ENCODE assay signal across 8 cellular contexts in the genomic region with DNA sequence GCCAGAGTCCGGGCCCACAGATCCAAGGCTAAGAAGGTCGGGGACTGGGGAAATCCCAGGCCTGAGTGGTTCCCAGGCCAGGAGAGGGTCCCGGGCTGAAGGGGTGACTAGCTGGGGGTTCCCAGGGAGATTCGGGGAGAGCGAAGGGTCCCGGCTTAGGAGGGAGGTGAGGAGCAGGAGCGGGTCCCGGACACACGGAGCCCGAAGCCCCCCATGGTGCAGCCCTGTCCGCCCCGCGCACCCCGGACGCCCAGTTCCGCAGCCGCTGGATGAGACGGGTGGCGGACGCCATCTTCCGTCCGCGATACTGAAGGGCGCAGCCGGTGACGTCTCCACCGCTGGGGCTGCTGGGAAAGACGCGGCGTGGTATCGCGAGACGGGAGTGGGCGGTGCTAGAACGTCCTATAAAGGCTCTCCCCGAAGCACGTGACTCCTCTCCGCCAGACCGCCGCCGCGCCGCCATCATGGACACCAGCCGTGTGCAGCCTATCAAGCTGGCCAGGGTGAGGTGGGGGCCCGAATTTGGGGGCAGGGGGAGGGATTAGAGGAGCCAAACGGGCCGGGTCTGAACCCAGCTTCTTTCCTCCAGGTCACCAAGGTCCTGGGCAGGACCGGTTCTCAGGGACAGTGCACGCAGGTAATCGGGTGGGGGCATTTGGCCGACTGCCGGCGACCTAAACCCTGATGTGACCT. TPM values are rescaled to one million over a fixed set of nuclear protein-coding genes. Genes with fewer than 3 reads are reported as not detected.
A peak's percentile ranks its signal among the peaks of the same experiment; 100 is the strongest.
DNase-seq lines count a peak whose midpoint lies in the region; ATAC-seq and TF ChIP-seq lines count a peak whose summit lies in the region.

A gene (minus strand): TSS at position 309 of the 693 bp plus-strand sequence. CDS start 17 bp downstream, at position 292.
A gene (plus strand): TSS at position 430 of the 693 bp plus-strand sequence. CDS start 35 bp downstream, at position 465.

- H3K4me2 ChIP-seq in DND-41 (ENCODE audit: insufficient read depth, low read length), result peak within 1 kb of the TSS; percentile 94

- TF ChIP-seq POLR2A in Peyer's patch (IDR thresholded peaks at IDR 0.05), result peak; percentile 92 to 97

- 0 to 1% methylated on average over 45 to 53 of the region's 53 CpGs for WGBS in esophagus, 2 donors

- H3K27ac ChIP-seq in DND-41 (ENCODE audit: low read length) (peak within 1 kb of the TSS; percentile 95), KOPT-K1 (ENCODE audit: low read depth, low read length, poor library complexity, severe bottlenecking) (peak within 1 kb of the TSS; percentile 94), Peyer's patch (peak within 1 kb of the TSS; percentile 85 to 94 (median 92)), esophagus (ENCODE audit: low read depth in 2 of 2, low read length in 1 of 2) (peak within 1 kb of the TSS; percentile 92 to 95), muscle layer of duodenum (ENCODE audit: low read length) (peak within 1 kb of the TSS; percentile 98)

- peaks cover 23% of the 10 kb centered on the region for H4K20me1 ChIP-seq in DND-41 (ENCODE audit: insufficient read depth, low read length)

- H3K4me3 ChIP-seq in DND-41 (ENCODE audit: low read depth in 1 of 2, low read length in 2 of 2) (peak within 1 kb of the TSS; percentile 60 to 85), Peyer's patch (peak within 1 kb of the TSS; percentile 67 to 99 (median 75)), esophagus (ENCODE audit: low read depth in 1 of 2, low read length in 2 of 2) (peak within 1 kb of the TSS; percentile 91 to 94), muscle layer of duodenum (ENCODE audit: low read depth in 1 of 2, low read length in 2 of 2) (peak within 1 kb of the TSS; percentile 95 to 99)

- H3K4me1 ChIP-seq in DND-41 (ENCODE audit: insufficient read depth, low read length), result peaks cover 40% of the 10 kb centered on the region
- H3K4me1 ChIP-seq in Peyer's patch, result peaks cover 3 to 33% (median 16%) of the 10 kb centered on the region in 4 donors
- H3K4me1 ChIP-seq in esophagus (ENCODE audit: control insufficient read depth in 2 of 2, insufficient read depth in 2 of 2, low read length in 1 of 2), result peaks cover 2 to 13% of the 10 kb centered on the region in 2 donors
- peaks cover 9 to 34% of the 10 kb centered on the region in 2 donors for H3K4me1 ChIP-seq in muscle layer of duodenum (ENCODE audit: control insufficient read depth in 1 of 2, insufficient read depth in 2 of 2, low read length in 2 of 2)

- H3K9me3 ChIP-seq in DND-41 (ENCODE audit: insufficient read depth, low read length, severe bottlenecking) (no peaks in the 10 kb centered on the region), KOPT-K1 (ENCODE audit: insufficient read depth, low read length, poor library complexity, severe bottlenecking) (no peaks in the 10 kb centered on the region), Peyer's patch (no peaks in the 10 kb centered on the region), esophagus (ENCODE audit: control insufficient read depth in 2 of 2, insufficient read depth in 1 of 2, low read depth in 1 of 2, low read length in 1 of 2) (peaks cover 0 to 2% of the 10 kb centered on the region in 2 donors), muscle layer of duodenum (ENCODE audit: control insufficient read depth in 1 of 2, low read length in 2 of 2) (no peaks in the 10 kb centered on the region)

- H2AFZ ChIP-seq in DND-41 (ENCODE audit: low read depth, low read length), result peak within 1 kb of the TSS; percentile 92

- H3K27me3 ChIP-seq in DND-41 (ENCODE audit: insufficient read depth, low read length, poor library complexity) (no peaks in the 10 kb centered on the region), Peyer's patch (no peaks in the 10 kb centered on the region), esophagus (ENCODE audit: control insufficient read depth in 1 of 2, insufficient read depth in 2 of 2, low read length in 2 of 2) (no peaks in the 10 kb centered on the region), muscle layer of duodenum (ENCODE audit: low read depth, low read length) (no peaks in the 10 kb centered on the region)

- peaks cover 39% of the 10 kb centered on the region for H3K36me3 ChIP-seq in DND-41 (ENCODE audit: insufficient read depth, low read length)
- peaks cover 43% of the 10 kb centered on the region for H3K36me3 ChIP-seq in KOPT-K1 (ENCODE audit: insufficient read depth, low read length)
- H3K36me3 ChIP-seq in Peyer's patch, result peaks cover 0 to 15% (median 0%) of the 10 kb centered on the region in 3 donors
- peaks cover 2 to 15% of the 10 kb centered on the region in 2 donors for H3K36me3 ChIP-seq in esophagus (ENCODE audit: control insufficient read depth in 2 of 2, insufficient read depth in 2 of 2, low read length in 1 of 2)
- H3K36me3 ChIP-seq in muscle layer of duodenum (ENCODE audit: control insufficient read depth in 1 of 2, insufficient read depth in 2 of 2, low read length in 2 of 2), result peaks cover 8 to 15% of the 10 kb centered on the region in 2 donors

- ATAC-seq in DND-41 (ENCODE audit: insufficient read depth, low read depth), result peak; percentile 87
- ATAC-seq in GM21786 (IDR thresholded peaks at IDR 0.05; ENCODE audit: unreplicated experiment), result peak; percentile 81

- peaks cover 54% of the 10 kb centered on the region for H3K79me2 ChIP-seq in DND-41 (ENCODE audit: insufficient read depth, low read length)

- DNase-seq in DND-41 (peak; percentile 97), Peyer's patch (peak; percentile 97 to 99 (median 98))
- DNase-seq in activated T-cell treated with anti-CD3 and anti-CD28 coated beads, Interleukin-2, amount 50 U/mL, for 48 hours, result peak; percentile 98 to 99
- DNase-seq in stimulated activated CD8-positive, alpha-beta memory T cell treated with anti-CD3 and anti-CD28 coated beads, Interleukin-7, amount 100 ng/mL, for 24 hours (ENCODE audit: low read depth), result peak; percentile 89

- H3K9ac ChIP-seq in DND-41 (ENCODE audit: low read depth, low read length), result peak within 1 kb of the TSS; percentile 85

- TF ChIP-seq CTCF in DND-41 (IDR thresholded peaks at IDR 0.05; ENCODE audit: borderline replicate concordance, extremely low read depth, low read length, poor library complexity, severe bottlenecking), result peak; percentile 61
- TF ChIP-seq CTCF in Peyer's patch (IDR thresholded peaks at IDR 0.05), result peak; percentile 31 to 60 (median 42)

RNA-seq across cellular contexts. Expression of the first gene that starts in this region (rescaled TPM):
- 10 to 100 TPM in 3 of 4 donors, not detected in 1; 24.6 to 43.4 (median 38.5) TPM for total RNA-seq in Peyer's patch
- 100 to 1,000 TPM; 103 to 112 TPM for polyA plus RNA-seq in esophagus

RNA-seq across cellular contexts. Expression of the second gene that starts in this region (rescaled TPM):
- total RNA-seq in Peyer's patch, result 100 to 1,000 TPM; 306 to 519 (median 393) TPM
- polyA plus RNA-seq in esophagus, result 100 to 1,000 TPM; 725 to 804 TPM

Comparison
In these comparisons a context has a peak if more than half of its experiments do, and no peak if none do; other contexts are left out.
1. Peak in every context shown above with its lines: DNase-seq, ATAC-seq, H3K4me3 ChIP-seq and H3K27ac ChIP-seq.